Comparison of ENCODE assay signal across 10 cellular contexts in the genomic region with DNA sequence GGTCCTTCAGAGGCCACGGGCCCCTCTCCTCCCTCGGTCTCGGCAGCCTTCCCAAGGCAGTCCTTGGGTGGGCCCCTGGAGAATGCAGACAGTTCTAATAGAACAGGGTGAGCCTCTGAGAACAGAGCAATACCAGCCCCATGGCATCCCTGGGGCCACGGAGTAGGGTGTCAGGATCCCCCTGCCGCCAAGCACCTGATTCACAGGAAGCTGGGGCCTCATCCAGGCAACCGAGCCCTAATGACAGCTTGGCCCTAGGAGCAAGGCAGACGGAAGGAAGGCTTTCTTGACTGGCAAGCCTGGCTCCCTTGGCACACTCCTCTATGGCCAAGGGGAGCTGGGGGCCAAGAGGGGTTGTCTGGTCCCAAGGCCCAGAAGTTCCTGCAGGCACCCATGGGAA. TPM values are rescaled to one million over a fixed set of nuclear protein-coding genes. Genes with fewer than 3 reads are reported as not detected.
DNase-seq lines count a peak whose midpoint lies in the region; ATAC-seq, FAIRE-seq and TF ChIP-seq lines count a peak whose summit lies in the region.
"Had no signal": no experiment of that assay in that cellular context is flagged by ENCODE, and none has a peak within 500 bp of the region (broad histone marks: within the 10 kb centered on the region; RNA-seq: fewer than 3 reads in every experiment).

No MANE protein-coding gene starts in this region.

- H3K36me3 ChIP-seq in MG63 (peaks cover 37% of the 10 kb centered on the region), colonic mucosa (no peaks in the 10 kb centered on the region), parathyroid adenoma (ENCODE audit: control insufficient read depth, insufficient read depth, low read length) (no peaks in the 10 kb centered on the region)

- H3K4me2 ChIP-seq in A549: peak overlapping the region; percentile 66
- H3K4me2 ChIP-seq in parathyroid adenoma (ENCODE audit: low read length): no peak overlapping the region

- no peak overlapping the region for H2AFZ ChIP-seq in parathyroid adenoma

- H3K9ac ChIP-seq in colonic mucosa (ENCODE audit: low read depth in 2 of 2, low read length in 2 of 2) (peak overlapping the region in 1 of 2 donors; percentile 79), parathyroid adenoma (no peak overlapping the region)

- peaks cover 86% of the 10 kb centered on the region for H3K4me1 ChIP-seq in A549
- H3K4me1 ChIP-seq in colonic mucosa: peaks cover 16% of the 10 kb centered on the region
- peaks cover 8% of the 10 kb centered on the region for H3K4me1 ChIP-seq in parathyroid adenoma

- H3K27ac ChIP-seq in A549 (peak overlapping the region; percentile 77 to 98), colonic mucosa (peak overlapping the region; percentile 79), parathyroid adenoma (peak overlapping the region; percentile 73)

- no peaks in the 10 kb centered on the region for H3K27me3 ChIP-seq in MG63
- H3K27me3 ChIP-seq in colonic mucosa: no peaks in the 10 kb centered on the region
- no peaks in the 10 kb centered on the region for H3K27me3 ChIP-seq in parathyroid adenoma (ENCODE audit: control insufficient read depth, insufficient read depth, low read length)

- H3K9me3 ChIP-seq in A549 (no peaks in the 10 kb centered on the region), MG63 (no peaks in the 10 kb centered on the region), colonic mucosa (no peaks in the 10 kb centered on the region), parathyroid adenoma (ENCODE audit: control insufficient read depth, low read length) (no peaks in the 10 kb centered on the region)

- no peak for TF ChIP-seq POLR2A in A549 (IDR thresholded peaks at IDR 0.05; ENCODE audit: low read length)

- no peak for TF ChIP-seq RAD21 in A549 (conservative IDR thresholded peaks at IDR 0.05 in 1 of 2, IDR thresholded peaks at IDR 0.05 in 1 of 2)

- CTCF ChIA-PET in A549 (lab: Yijun Ruan, JAX): interaction anchor here (1.4 to 11.3 kb wide), 3 partner anchors 12 to 165 kb away, joined by 3 to 113 read pairs (median 5); no protein-coding TSS in a partner anchor

- POLR2A ChIA-PET in A549 (lab: Yijun Ruan, JAX): interaction anchor here (0.9 to 1.2 kb wide), 3 partner anchors 11 to 80 kb away, joined by 3 to 5 read pairs (median 4); partner anchors contain the start of gene MYH9

- DNase-seq in A549 (ENCODE audit: low read depth in 1 of 2, low spot score in 1 of 2) (no peak), MG63 (peak; percentile 26), colonic mucosa (no peak), GF-D8 (lab: John Stamatoyannopoulos, UW) (no peak), kidney tubule cell (ENCODE audit: low spot score) (no peak), activated T-cell treated with anti-CD3 and anti-CD28 coated beads for 4 hours (no peak)
- DNase-seq: naive B cell; stimulated activated CD4-positive, alpha-beta T cell treated with anti-CD3 and anti-CD28 coated beads, Interleukin-2, amount 100 ng/mL, for 24 hours had no signal

- no peak for FAIRE-seq in A549 (lab: Jason Lieb, UNC)

- 95% methylated on average over 4 of the region's 7 CpGs for WGBS in A549 (ENCODE audit: missing lambda C conversion rate)

- H3K79me2 ChIP-seq in parathyroid adenoma: no peaks in the 10 kb centered on the region

- intact Hi-C loops in colonic mucosa (cut with DNase I): no loop called here

- TF ChIP-seq CTCF in A549 (IDR thresholded peaks at IDR 0.05) (no peak), colonic mucosa (IDR thresholded peaks at IDR 0.05) (no peak), parathyroid adenoma (IDR thresholded peaks at IDR 0.05) (no peak)

- ATAC-seq in A549: no peak
- ATAC-seq in HG03280 (IDR thresholded peaks at IDR 0.05; ENCODE audit: unreplicated experiment): no peak

- H3K4me3 ChIP-seq in A549: no peak overlapping the region
- no peak overlapping the region for H3K4me3 ChIP-seq in MG63
- H3K4me3 ChIP-seq in colonic mucosa: no peak overlapping the region
- no peak overlapping the region for H3K4me3 ChIP-seq in parathyroid adenoma (ENCODE audit: low read depth, low read length)

- TF ChIP-seq EP300 in A549 (IDR thresholded peaks at IDR 0.05): no peak

TF ChIP-seq in A549, 52 proteins besides CTCF, POLR2A, EP300 and RAD21:
- no peak for TF ChIP-seq TP53 (CRISPR knock-in tag; IDR thresholded peaks at IDR 0.05)
- no peak for TF ChIP-seq TFCP2L1 (CRISPR knock-in tag; IDR thresholded peaks at IDR 0.05)
- TF ChIP-seq REST (IDR thresholded peaks at IDR 0.05): no peak
- TF ChIP-seq NPAS2 (CRISPR knock-in tag; IDR thresholded peaks at IDR 0.05; ENCODE audit: borderline replicate concordance): no peak
- TF ChIP-seq MAX (IDR thresholded peaks at IDR 0.05): no peak
- TF ChIP-seq HOXB13 (CRISPR knock-in tag; IDR thresholded peaks at IDR 0.05; ENCODE audit: low read depth): peak; percentile 52; the same call in 1 of the 2 replicates

RNA-seq across cellular contexts. Expression of gene TXN2, which starts 15.2 kb away (rescaled TPM):
- polyA plus RNA-seq in A549 (2011; rRNA removed) (84.5 and 89.6 TPM in 2 replicates), A549 (2017; fragmentation: RNase III; extraction: RNeasy Plus Mini Kit Qiagen cat#74134 plus additional on column Dnase treatment) (82.2 to 90.5 TPM (median 83.6 TPM) in 3 replicates)
- polyA plus RNA-seq in A549 (2012; cell fraction: cytosol; rRNA removed): 114 and 144 TPM in 2 replicates
- polyA plus RNA-seq in A549 (2012; cell fraction: nucleus; rRNA removed): 75.7 and 84.1 TPM in 2 replicates
- polyA minus RNA-seq in A549 (2011; rRNA and poly(A)+ RNA removed): 53.2 and 56.1 TPM in 2 replicates
- total RNA-seq in MG63 (2014; rRNA removed; shearing (Covaris generic); ENCODE audit: low replicate concordance): 64.6 and 123 TPM in 2 replicates
- total RNA-seq in colonic mucosa: 100 to 1,000 TPM; 101 to 142 TPM

RNA-seq across cellular contexts. Expression of gene FOXRED2, which starts 40.6 kb away (rescaled TPM):
- 5.7 and 7.2 TPM in 2 replicates for polyA plus RNA-seq in A549 (2011; rRNA removed)
- 7.8 and 11.3 TPM in 2 replicates for polyA plus RNA-seq in A549 (2012; cell fraction: cytosol; rRNA removed)
- 14.2 and 17.7 TPM in 2 replicates for polyA plus RNA-seq in A549 (2012; cell fraction: nucleus; rRNA removed)
- polyA plus RNA-seq in A549 (2017; fragmentation: RNase III; extraction: RNeasy Plus Mini Kit Qiagen cat#74134 plus additional on column Dnase treatment): 11.6 to 12.3 TPM (median 12.3 TPM) in 3 replicates
- 9.8 and 12.2 TPM in 2 replicates for polyA minus RNA-seq in A549 (2011; rRNA and poly(A)+ RNA removed)
- 3.5 and 8.5 TPM in 2 replicates for total RNA-seq in MG63 (2014; rRNA removed; shearing (Covaris generic); ENCODE audit: low replicate concordance)
- 10 to 100 TPM in 1 of 2 donors, 1 to 10 TPM in 1; 3.6 to 14.3 TPM for total RNA-seq in colonic mucosa
